ENCODE assay signal across 15 cellular contexts in the genomic region with DNA sequence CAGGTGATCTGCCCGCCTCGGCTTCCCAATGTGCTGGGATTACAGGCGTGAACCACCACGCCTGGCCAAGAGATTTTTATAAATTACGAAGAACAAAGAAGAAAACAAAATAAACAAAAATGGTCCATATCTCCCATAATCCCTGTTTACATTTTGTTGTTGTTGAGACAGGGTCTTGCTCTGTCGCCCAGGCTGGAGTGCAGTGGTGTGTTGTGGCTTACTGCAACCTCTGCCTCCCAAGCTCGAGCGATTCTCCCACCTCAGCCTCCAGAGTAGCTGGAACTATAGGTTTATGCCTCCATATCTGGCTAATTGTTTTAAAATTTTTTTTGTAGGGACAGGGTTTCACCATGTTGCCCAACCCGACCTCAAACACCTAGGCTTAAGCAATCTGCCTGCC.
DNase-seq lines count a peak whose midpoint lies in the region; ATAC-seq and TF ChIP-seq lines count a peak whose summit lies in the region.
"Had no signal": no experiment of that assay in that cellular context is flagged by ENCODE, and none has a peak within 500 bp of the region (broad histone marks: within the 10 kb centered on the region; RNA-seq: fewer than 3 reads in every experiment).

No MANE protein-coding gene starts in this region.

- H3K4me2 ChIP-seq in GM23338: no peak overlapping the region
- H3K4me2 ChIP-seq in KMS-11: no peak overlapping the region

- H3K27me3 Mint-ChIP-seq in GM23338 (ENCODE audit: insufficient read depth, low read depth, poor library complexity) (peaks cover 14% of the 10 kb centered on the region), endodermal cell (ENCODE audit: insufficient read depth) (peaks cover 1% of the 10 kb centered on the region)

- H4K20me1 ChIP-seq in GM23338 (replicated peaks; ENCODE audit: insufficient read depth) (no peaks in the 10 kb centered on the region), KMS-11 (ENCODE audit: insufficient read depth) (no peaks in the 10 kb centered on the region)

- WGBS in endodermal cell (ENCODE audit: insufficient coverage in 1 of 2, insufficient read length in 1 of 2), 2 experiments: 91 to 96% methylated on average over 9 of the region's 9 CpGs

- H3K36me3 Mint-ChIP-seq in GM23338 (ENCODE audit: low read depth) (peaks cover 5% of the 10 kb centered on the region; the same call in 1 of the 3 replicates), endodermal cell (ENCODE audit: low read depth) (no peaks in the 10 kb centered on the region)
- H3K36me3 Mint-ChIP-seq: CD4-positive, alpha-beta memory T cell had no signal

- H3K4me1 ChIP-seq in GM23338 (ENCODE audit: insufficient read depth) (peaks cover 32% of the 10 kb centered on the region), KMS-11 (ENCODE audit: low read depth, poor library complexity, severe bottlenecking) (peaks cover 53% of the 10 kb centered on the region), endodermal cell (ENCODE audit: control insufficient read depth, insufficient read depth, low read length) (peaks cover 9% of the 10 kb centered on the region)

- H2AFZ ChIP-seq in GM23338 (no peak overlapping the region), KMS-11 (ENCODE audit: low read depth) (no peak overlapping the region)

- H3K27me3 ChIP-seq in GM23338 (ENCODE audit: insufficient read depth) (no peaks in the 10 kb centered on the region), KMS-11 (ENCODE audit: insufficient read depth, low read depth) (no peaks in the 10 kb centered on the region), endodermal cell (ENCODE audit: control insufficient read depth, insufficient read depth, low read length, poor library complexity, severe bottlenecking) (no peaks in the 10 kb centered on the region)

- H3K4me3 Mint-ChIP-seq in GM23338 (no peak overlapping the region), endodermal cell (no peak overlapping the region)
- H3K4me3 Mint-ChIP-seq: CD4-positive, alpha-beta memory T cell; H9 had no signal

- H3K4me1 Mint-ChIP-seq in GM23338: peaks cover 29% of the 10 kb centered on the region
- H3K4me1 Mint-ChIP-seq in endodermal cell: peaks cover 21% of the 10 kb centered on the region
- H3K4me1 Mint-ChIP-seq: CD4-positive, alpha-beta memory T cell had no signal

- H3K9me2 ChIP-seq in GM23338 (ENCODE audit: insufficient read depth): peaks cover 5% of the 10 kb centered on the region; the same call in 1 of the 2 replicates

- no peak overlapping the region for H3K4me3 ChIP-seq in GM23338
- no peak overlapping the region for H3K4me3 ChIP-seq in KMS-11 (IDR thresholded peaks at IDR 0.05; ENCODE audit: insufficient read depth, low read depth, low read length)
- H3K4me3 ChIP-seq in endodermal cell (ENCODE audit: low read length): no peak overlapping the region

- no peak overlapping the region for H3K9ac ChIP-seq in KMS-11
- no peak overlapping the region for H3K9ac ChIP-seq in endodermal cell (ENCODE audit: extremely low read depth, low read length, poor library complexity, severe bottlenecking)

- TF ChIP-seq CTCF in GM23338 (conservative IDR thresholded peaks at IDR 0.05; ENCODE audit: low read depth in 2 of 2): no peak
- no peak for TF ChIP-seq CTCF in KMS-11 (conservative IDR thresholded peaks at IDR 0.05; ENCODE audit: low read depth, low read length)
- TF ChIP-seq CTCF in endodermal cell (conservative IDR thresholded peaks at IDR 0.05): no peak

- H3K27ac ChIP-seq in GM23338 (ENCODE audit: low read depth) (0 out of 2 replicates have a peak overlapping the region, but pooled peaks have one; percentile 99), KMS-11 (peak overlapping the region; percentile 98; the same call in 1 of the 2 replicates), endodermal cell (ENCODE audit: low read depth, low read length) (no peak overlapping the region)

- DNase-seq in GM23338 (ENCODE audit: low spot score) (no peak), endodermal cell (peak; percentile 37), NCI-H1436 (lab: John Stamatoyannopoulos, UW) (no peak)
- no peak for DNase-seq in activated CD4-positive, alpha-beta T cell treated with anti-CD3 and anti-CD28 coated beads, Interleukin-2, amount 50 U/mL, for 1 hour
- DNase-seq: C1 segment of cervical spinal cord; Calu3; CD4-positive, alpha-beta memory T cell; COR-L47; DMS53; DMS79 treated with DMSO at 0.1 percent for 48 hours; GF-D8; H9 had no signal

- H3K27ac Mint-ChIP-seq in GM23338 (no peak overlapping the region), endodermal cell (no peak overlapping the region)

- peaks cover 32% of the 10 kb centered on the region for H3F3A ChIP-seq in GM23338 (replicated peaks; ENCODE audit: low read depth)

- H3K9me3 Mint-ChIP-seq in GM23338: peaks cover 6% of the 10 kb centered on the region; the same call in 2 of the 3 replicates
- no peaks in the 10 kb centered on the region for H3K9me3 Mint-ChIP-seq in endodermal cell
- H3K9me3 Mint-ChIP-seq: CD4-positive, alpha-beta memory T cell had no signal

- H3K79me2 ChIP-seq in GM23338 (replicated peaks; ENCODE audit: insufficient read depth) (no peaks in the 10 kb centered on the region), KMS-11 (ENCODE audit: insufficient read depth, low read depth) (no peaks in the 10 kb centered on the region)

- H3K36me3 ChIP-seq in GM23338 (ENCODE audit: insufficient read depth) (no peaks in the 10 kb centered on the region; the same call in 1 of the 2 replicates), KMS-11 (ENCODE audit: insufficient read depth) (no peaks in the 10 kb centered on the region), endodermal cell (ENCODE audit: control insufficient read depth, insufficient read depth, low read length) (no peaks in the 10 kb centered on the region)

- H3K9me3 ChIP-seq in endodermal cell (ENCODE audit: control insufficient read depth, low read length): no peaks in the 10 kb centered on the region

- ATAC-seq in GM23338: no peak
- no peak for ATAC-seq in GM18520 (IDR thresholded peaks at IDR 0.05; ENCODE audit: unreplicated experiment)
- ATAC-seq: HCT116 had no signal

TF ChIP-seq in GM23338, 12 proteins besides CTCF, POLR2A, EP300 and RAD21 (continues in another document):
- no peak for TF ChIP-seq ZNF331 (CRISPR knock-in tag; IDR thresholded peaks at IDR 0.05; ENCODE audit: low read depth)
- TF ChIP-seq EZH2phosphoT487 (IDR thresholded peaks at IDR 0.05; ENCODE audit: unreplicated experiment): no peak
- TF ChIP-seq, protein P1, sequence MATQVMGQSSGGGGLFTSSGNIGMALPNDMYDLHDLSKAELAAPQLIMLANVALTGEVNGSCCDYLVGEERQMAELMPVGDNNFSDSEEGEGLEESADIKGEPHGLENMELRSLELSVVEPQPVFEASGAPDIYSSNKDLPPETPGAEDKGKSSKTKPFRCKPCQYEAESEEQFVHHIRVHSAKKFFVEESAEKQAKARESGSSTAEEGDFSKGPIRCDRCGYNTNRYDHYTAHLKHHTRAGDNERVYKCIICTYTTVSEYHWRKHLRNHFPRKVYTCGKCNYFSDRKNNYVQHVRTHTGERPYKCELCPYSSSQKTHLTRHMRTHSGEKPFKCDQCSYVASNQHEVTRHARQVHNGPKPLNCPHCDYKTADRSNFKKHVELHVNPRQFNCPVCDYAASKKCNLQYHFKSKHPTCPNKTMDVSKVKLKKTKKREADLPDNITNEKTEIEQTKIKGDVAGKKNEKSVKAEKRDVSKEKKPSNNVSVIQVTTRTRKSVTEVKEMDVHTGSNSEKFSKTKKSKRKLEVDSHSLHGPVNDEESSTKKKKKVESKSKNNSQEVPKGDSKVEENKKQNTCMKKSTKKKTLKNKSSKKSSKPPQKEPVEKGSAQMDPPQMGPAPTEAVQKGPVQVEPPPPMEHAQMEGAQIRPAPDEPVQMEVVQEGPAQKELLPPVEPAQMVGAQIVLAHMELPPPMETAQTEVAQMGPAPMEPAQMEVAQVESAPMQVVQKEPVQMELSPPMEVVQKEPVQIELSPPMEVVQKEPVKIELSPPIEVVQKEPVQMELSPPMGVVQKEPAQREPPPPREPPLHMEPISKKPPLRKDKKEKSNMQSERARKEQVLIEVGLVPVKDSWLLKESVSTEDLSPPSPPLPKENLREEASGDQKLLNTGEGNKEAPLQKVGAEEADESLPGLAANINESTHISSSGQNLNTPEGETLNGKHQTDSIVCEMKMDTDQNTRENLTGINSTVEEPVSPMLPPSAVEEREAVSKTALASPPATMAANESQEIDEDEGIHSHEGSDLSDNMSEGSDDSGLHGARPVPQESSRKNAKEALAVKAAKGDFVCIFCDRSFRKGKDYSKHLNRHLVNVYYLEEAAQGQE (IDR thresholded peaks at IDR 0.05; ENCODE audit: unreplicated experiment): no peak
- no peak for TF ChIP-seq NANOG (IDR thresholded peaks at IDR 0.05; ENCODE audit: borderline replicate concordance)
- no peak for TF ChIP-seq POLR2AphosphoS5 (IDR thresholded peaks at IDR 0.05; ENCODE audit: low read depth)
